ENCODE assay signal across 25 cellular contexts in the genomic region with DNA sequence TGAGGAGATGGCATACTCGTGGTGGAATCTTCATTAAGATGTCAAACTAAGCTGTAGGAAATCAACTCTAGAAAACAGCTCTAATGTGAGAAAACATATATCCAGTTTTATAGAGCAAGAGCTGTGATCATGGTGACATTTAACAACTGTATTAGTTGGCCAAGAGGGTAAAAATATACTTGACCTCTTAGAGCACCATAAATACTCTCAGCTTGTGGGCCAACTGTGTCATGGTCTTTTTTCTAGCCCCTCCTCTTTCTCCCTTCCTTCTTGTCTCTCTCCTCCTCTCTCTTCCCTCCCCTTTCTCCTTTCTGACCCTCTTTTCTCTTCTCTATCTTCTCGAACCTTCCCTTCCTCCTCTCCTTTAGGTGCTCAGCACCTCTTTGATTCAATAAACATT. TPM values are rescaled to one million over a fixed set of nuclear protein-coding genes. Genes with fewer than 3 reads are reported as not detected.
A peak's percentile ranks its signal among the peaks of the same experiment; 100 is the strongest.
DNase-seq lines count a peak whose midpoint lies in the region; ATAC-seq, FAIRE-seq and TF ChIP-seq lines count a peak whose summit lies in the region.
"Had no signal": no experiment of that assay in that cellular context is flagged by ENCODE, and none has a peak within 500 bp of the region (broad histone marks: within the 10 kb centered on the region; RNA-seq: fewer than 3 reads in every experiment).

No MANE protein-coding gene starts in this region.

- no peak for TF ChIP-seq EP300 in A549 (IDR thresholded peaks at IDR 0.05)
- TF ChIP-seq EP300 in esophagus muscularis mucosa (IDR thresholded peaks at IDR 0.05): no peak

- peak overlapping the region; percentile 66 for H3K4ac ChIP-seq in IMR-90 (ENCODE audit: low read depth, low read length)

- 74% methylated on average over 2 of the region's 2 CpGs for WGBS in A549 (ENCODE audit: missing lambda C conversion rate)
- 88% methylated on average over 1 of the region's 2 CpGs; no CpG with 5 or more reads in 1 of the 2 experiments for whole genome bisulfite sequencing in IMR-90 (ENCODE audit: extremely low coverage in 2 of 2, insufficient read length in 1 of 2), 2 experiments
- WGBS in esophagus muscularis mucosa: 86% methylated on average over 2 of the region's 2 CpGs

- CTCF ChIA-PET in A549 (lab: Yijun Ruan, JAX) (interaction anchor here (1.0 to 2.5 kb wide), 9 partner anchors 10 to 284 kb away, joined by 3 to 10 read pairs (median 6); no protein-coding TSS in a partner anchor), IMR-90 (lab: Yijun Ruan, JAX) (interaction anchor here (1.3 kb wide), 1 partner anchor 16 kb away, joined by 4 read pairs; no protein-coding TSS in a partner anchor), HEK293T (lab: Yijun Ruan, JAX) (no interaction called here)

- peak overlapping the region; percentile 72 to 89; a peak in 4 of 6 replicates for H3K27ac ChIP-seq in A549
- H3K27ac ChIP-seq in IMR-90 (ENCODE audit: insufficient read depth, low read length): no peak overlapping the region
- H3K27ac ChIP-seq in esophagus muscularis mucosa (replicated peaks in 1 of 4): peak overlapping the region; percentile 59 to 72 (median 65)
- peak overlapping the region; percentile 78 to 90 (median 88) for H3K27ac ChIP-seq in gastrocnemius medialis

- peak overlapping the region; percentile 72 for H2BK20ac ChIP-seq in IMR-90 (ENCODE audit: low read depth, low read length)

- H2AFZ ChIP-seq in IMR-90 (replicated peaks; ENCODE audit: low read length, poor library complexity): no peak overlapping the region

- H2AK5ac ChIP-seq in IMR-90 (ENCODE audit: low read depth, low read length): peak overlapping the region; percentile 79

- H3K9ac ChIP-seq in IMR-90 (ENCODE audit: low read depth, low read length): no peak overlapping the region

- no peaks in the 10 kb centered on the region for H4K20me1 ChIP-seq in IMR-90 (ENCODE audit: insufficient read depth, low read length)

- peak overlapping the region; percentile 23; the same call in 1 of the 2 replicates for H3K23ac ChIP-seq in IMR-90 (ENCODE audit: low read depth, low read length)

- H4K5ac ChIP-seq in IMR-90 (ENCODE audit: low read depth, low read length): no peak overlapping the region

- no peak overlapping the region for H2AK9ac ChIP-seq in IMR-90 (replicated peaks; ENCODE audit: low read depth, low read length, poor library complexity)

- BruUV-seq in IMR-90 (replicated peaks; lab: Mats Ljungman, UMichigan): no TSS peak

- peak overlapping the region in 1 of 2 experiments; percentile 54; a peak in 1 of 4 replicates for H4K8ac ChIP-seq in IMR-90 (ENCODE audit: low read depth in 2 of 2, low read length in 2 of 2)

- H3K9me1 ChIP-seq in IMR-90 (ENCODE audit: insufficient read depth, low read length): peaks cover 6% of the 10 kb centered on the region

- H3K79me1 ChIP-seq in IMR-90 (ENCODE audit: low read depth in 1 of 2, low read length in 2 of 2): peaks cover 0 to 20% of the 10 kb centered on the region in 2 experiments; a peak in 2 of 4 replicates

- POLR2A ChIA-PET in A549 (lab: Yijun Ruan, JAX): interaction anchor here (1.8 to 6.0 kb wide), 2 partner anchors 22 to 212 kb away, joined by 9 to 79 read pairs; a partner anchor contains a TSS
- POLR2A ChIA-PET in IMR-90 (lab: Charles Lee; ENCODE audit: unreplicated experiment): interaction anchor here (3.1 kb wide), 1 partner anchor 212 kb away, joined by 27 read pairs; a partner anchor contains a TSS
- POLR2A ChIA-PET in HEK293T (lab: Yijun Ruan, JAX): no interaction called here

- peak overlapping the region; percentile 58; the same call in 1 of the 2 replicates for H3K14ac ChIP-seq in IMR-90 (replicated peaks; ENCODE audit: low read depth, low read length)

- TF ChIP-seq RAD21 in A549 (conservative IDR thresholded peaks at IDR 0.05 in 1 of 2, IDR thresholded peaks at IDR 0.05 in 1 of 2) (no peak), IMR-90 (IDR thresholded peaks at IDR 0.05; ENCODE audit: low read length) (no peak)

- no peak overlapping the region for H3K56ac ChIP-seq in IMR-90 (ENCODE audit: extremely low read depth, insufficient read depth, low read length)

- H3K4me3 ChIP-seq in A549 (no peak overlapping the region), IMR-90 (ENCODE audit: insufficient read depth, low read depth, low read length) (no peak overlapping the region), esophagus muscularis mucosa (no peak overlapping the region), gastrocnemius medialis (peak overlapping the region; percentile 30 to 46 (median 36))
- H3K4me3 ChIP-seq: Peyer's patch, spleen had no signal

- H3K9me3 ChIP-seq in A549: no peaks in the 10 kb centered on the region
- no peaks in the 10 kb centered on the region for H3K9me3 ChIP-seq in IMR-90 (ENCODE audit: control insufficient read depth, insufficient read depth, low read length)
- no peaks in the 10 kb centered on the region for H3K9me3 ChIP-seq in esophagus muscularis mucosa
- no peaks in the 10 kb centered on the region for H3K9me3 ChIP-seq in gastrocnemius medialis
- H3K9me3 ChIP-seq: Peyer's patch, spleen had no signal

- in situ Hi-C loops in IMR-90 (cut with MboI; ENCODE audit: low sequenced_read_pairs): no loop called here
- in situ Hi-C loops in gastrocnemius medialis (cut with MboI; ENCODE audit: low sequenced_read_pairs in 4 of 4): loop anchor here in 1 of 4 donors (10.0 to 25.0 kb wide), 4 partner anchors 189 to 664 kb away; a partner anchor contains a TSS

- H3K18ac ChIP-seq in IMR-90 (ENCODE audit: low read depth, low read length): peak overlapping the region; percentile 37; the same call in 1 of the 2 replicates

- H2BK120ac ChIP-seq in IMR-90 (ENCODE audit: low read depth, low read length): peak overlapping the region; percentile 84

- no peaks in the 10 kb centered on the region for H3K36me3 ChIP-seq in IMR-90 (ENCODE audit: control insufficient read depth, insufficient read depth, low read length)
- H3K36me3 ChIP-seq in esophagus muscularis mucosa: no peaks in the 10 kb centered on the region
- no peaks in the 10 kb centered on the region for H3K36me3 ChIP-seq in gastrocnemius medialis
- H3K36me3 ChIP-seq: Peyer's patch, spleen had no signal

- H3K4me1 ChIP-seq in A549 (peaks cover 47% of the 10 kb centered on the region), IMR-90 (ENCODE audit: control insufficient read depth, insufficient read depth, low read length) (peaks cover 24% of the 10 kb centered on the region), esophagus muscularis mucosa (peaks cover 15 to 39% (median 35%) of the 10 kb centered on the region in 4 donors), gastrocnemius medialis (peaks cover 44 to 49% of the 10 kb centered on the region in 2 donors)

- ATAC-seq in A549 (no peak), IMR-90 (ENCODE audit: low read depth) (no peak), gastrocnemius medialis (peak; percentile 46 to 66), HG02970 (IDR thresholded peaks at IDR 0.05; ENCODE audit: low FRiP score, unreplicated experiment) (no peak), HG02973 (IDR thresholded peaks at IDR 0.05; ENCODE audit: unreplicated experiment) (no peak), GM19035 (IDR thresholded peaks at IDR 0.05; ENCODE audit: unreplicated experiment) (no peak)
- ATAC-seq: activated CD4-positive, CD25-positive, alpha-beta regulatory T cell treated with anti-CD3 and anti-CD28 coated beads, Interleukin-2, amount 50 U/mL, for 24 hours; esophagus mucosa; left lobe of liver had no signal

- peak overlapping the region; percentile 61; the same call in 2 of the 3 replicates for H2BK15ac ChIP-seq in IMR-90 (ENCODE audit: low read depth, low read length)

- no peak for FAIRE-seq in A549 (lab: Jason Lieb, UNC)

- peak overlapping the region; percentile 56 for H2BK5ac ChIP-seq in IMR-90 (ENCODE audit: low read depth, low read length, poor library complexity, severe bottlenecking)

- TF ChIP-seq POLR2A in A549 (IDR thresholded peaks at IDR 0.05; ENCODE audit: low read length) (no peak), IMR-90 (IDR thresholded peaks at IDR 0.05; ENCODE audit: low read depth, low read length) (no peak), esophagus muscularis mucosa (IDR thresholded peaks at IDR 0.05; ENCODE audit: low read depth) (no peak), gastrocnemius medialis (IDR thresholded peaks at IDR 0.05) (no peak)

- no peak overlapping the region for H3K4me2 ChIP-seq in A549
- no peak overlapping the region for H3K4me2 ChIP-seq in IMR-90 (ENCODE audit: low read depth, low read length)

- DNase-seq in A549 (ENCODE audit: low read depth in 1 of 2, low spot score in 1 of 2) (no peak), IMR-90 (no peak), esophagus muscularis mucosa (ENCODE audit: extremely low spot score) (no peak), gastrocnemius medialis (no peak), HEK293T (ENCODE audit: extremely low spot score) (no peak)
- DNase-seq: activated CD8-positive, alpha-beta memory T cell treated with anti-CD3 and anti-CD28 coated beads for 24 hours; activated naive CD4-positive, alpha-beta T cell treated with anti-CD3 and anti-CD28 coated beads, Interleukin-2, amount 50 U/mL, for 16 hours; activated T-cell treated with anti-CD3 and anti-CD28 coated beads, Interleukin-2, amount 50 U/mL, for 48 hours; aorta; CD4-positive, alpha-beta T cell; GF-D8; KG1; midbrain; NCI-H1930; NCI-H446; Peyer's patch; spleen; T1000 had no signal

- dilution Hi-C loops in IMR-90 (cut with HindIII; ENCODE audit: low sequenced_read_pairs, unreplicated experiment): no loop called here

- no peak for TF ChIP-seq CTCF in A549 (IDR thresholded peaks at IDR 0.05)
- no peak for TF ChIP-seq CTCF in IMR-90 (conservative IDR thresholded peaks at IDR 0.05; ENCODE audit: low read depth, low read length)
- no peak for TF ChIP-seq CTCF in esophagus muscularis mucosa (IDR thresholded peaks at IDR 0.05)
- TF ChIP-seq CTCF in gastrocnemius medialis (IDR thresholded peaks at IDR 0.05 in 4 of 5, conservative IDR thresholded peaks at IDR 0.05 in 1 of 5): no peak

- H4K91ac ChIP-seq in IMR-90 (ENCODE audit: insufficient read depth, low read depth, low read length): peak overlapping the region; percentile 66; the same call in 1 of the 2 replicates

- intact Hi-C loops in IMR-90 (cut with micrococcal nuclease) (no loop called here), esophagus muscularis mucosa (cut with DNase I) (loop anchor here (5.0 kb wide), 1 partner anchor 214 kb away; no protein-coding TSS in a partner anchor), gastrocnemius medialis (cut with DNase I; ENCODE audit: low total_unique reads) (loop anchor here (2.0 to 5.0 kb wide), 3 partner anchors 49 to 179 kb away; no protein-coding TSS in a partner anchor)

- H3K27me3 ChIP-seq in IMR-90 (ENCODE audit: control insufficient read depth, insufficient read depth, low read length) (no peaks in the 10 kb centered on the region), esophagus muscularis mucosa (no peaks in the 10 kb centered on the region), gastrocnemius medialis (no peaks in the 10 kb centered on the region)
- H3K27me3 ChIP-seq: Peyer's patch had no signal

RNA-seq across cellular contexts. Expression of a gene that starts 54.7 kb away (rescaled TPM):
- 0.12 and 0.29 TPM in 2 replicates for polyA plus RNA-seq in A549 (2011; rRNA removed)
- polyA plus RNA-seq in A549 (2012; cell fraction: cytosol; rRNA removed): 0.01 and 0.03 TPM in 2 replicates
- 0.04 TPM in 1 of 2 replicates, not detected in the other for polyA plus RNA-seq in A549 (2012; cell fraction: nucleus; rRNA removed)
- 0.01 to 0.18 TPM (median 0.17 TPM) in 3 replicates for polyA plus RNA-seq in A549 (2017; fragmentation: RNase III; extraction: RNeasy Plus Mini Kit Qiagen cat#74134 plus additional on column Dnase treatment)
- polyA minus RNA-seq in A549 (2011; rRNA and poly(A)+ RNA removed): 0.12 and 0.49 TPM in 2 replicates
- total RNA-seq in IMR-90 (2012; rRNA removed): not detected in 2 replicates
- polyA plus RNA-seq in IMR-90 (2012; rRNA removed): not detected in 2 replicates
- polyA plus RNA-seq in IMR-90 (2012; cell fraction: cytosol; rRNA removed): not detected in 2 replicates
- 0.11 TPM in 1 of 2 replicates, not detected in the other for polyA plus RNA-seq in IMR-90 (2012; cell fraction: nucleus; rRNA removed; ENCODE audit: low replicate concordance)
- total RNA-seq in esophagus muscularis mucosa: not detected
- 10 to 100 TPM in 1 of 4 donors, 1 to 10 TPM in 1, not detected in 2; 1.2 to 15.7 TPM for total RNA-seq in gastrocnemius medialis
- total RNA-seq: CD4-positive, alpha-beta T cell; Peyer's patch; spleen had no signal
- polyA plus RNA-seq: aorta, neural cell had no signal

Comparison
In these comparisons a context has a peak if more than half of its experiments do, and no peak if none do; other contexts are left out.
1. ATAC-seq: peak in gastrocnemius medialis (2 of 2); none in A549 (0 of 2), IMR-90 (single experiment), HG02970 (single experiment), HG02973 (single experiment) and GM19035 (single experiment).
2. H3K4me3 ChIP-seq: peak in gastrocnemius medialis (4 of 4); none in A549 (single experiment), IMR-90 (single experiment) and esophagus muscularis mucosa (0 of 4).